Comparison of ENCODE assay signal across 11 cellular contexts in genomic region chr20:3925899-3926638, GRCh38. TPM values are rescaled to one million over a fixed set of nuclear protein-coding genes. Genes with fewer than 3 reads are reported as not detected.
DNase-seq lines count a peak whose midpoint lies in the region; ATAC-seq and TF ChIP-seq lines count a peak whose summit lies in the region.
"Had no signal": no experiment of that assay in that cellular context is flagged by ENCODE, and none has a peak within 500 bp of the region (broad histone marks: within the 10 kb centered on the region; RNA-seq: fewer than 3 reads in every experiment).

No MANE protein-coding gene starts in this region.

- H4K20me1 ChIP-seq in neural progenitor cell (ENCODE audit: low read depth), result peaks cover 73% of the 10 kb centered on the region

- H3K27ac Mint-ChIP-seq in neural progenitor cell, result peak overlapping the region; percentile 72

- H3K9ac ChIP-seq in neural progenitor cell, result no peak overlapping the region

- peaks cover 17% of the 10 kb centered on the region for H3K27me3 Mint-ChIP-seq in neural progenitor cell (ENCODE audit: insufficient read depth, low read depth)

- no peaks in the 10 kb centered on the region for H3K36me3 ChIP-seq in neural progenitor cell

- H3K9me3 ChIP-seq in neural progenitor cell (ENCODE audit: low read depth), result no peaks in the 10 kb centered on the region

- H3K4me3 Mint-ChIP-seq in neural progenitor cell, result peak overlapping the region; percentile 21

- H3K27me3 ChIP-seq in HL-60 (ENCODE audit: insufficient read depth, poor library complexity, severe bottlenecking), result no peaks in the 10 kb centered on the region
- H3K27me3 ChIP-seq in neural progenitor cell, result no peaks in the 10 kb centered on the region

- no peaks in the 10 kb centered on the region for H3K9me3 Mint-ChIP-seq in neural progenitor cell

- H3K4me2 ChIP-seq in neural progenitor cell, result no peak overlapping the region

- intact Hi-C loops in Right ventricle myocardium inferior (cut with DNase I), result no loop called here

- DNase-seq in SIG-M5 treated with dmso at 0.1 percent for 504 hours (lab: John Stamatoyannopoulos, UW; ENCODE audit: unreplicated experiment) (peak; percentile 38), SIG-M5 (lab: John Stamatoyannopoulos, UW) (no peak), HL-60 (ENCODE audit: low read depth in 1 of 2, low spot score in 1 of 2) (peak; percentile 39 to 55), neural progenitor cell (ENCODE audit: low spot score) (no peak), left lobe of liver (ENCODE audit: low spot score) (no peak), Right ventricle myocardium inferior (ENCODE audit: missing footprints) (no peak)
- DNase-seq in stimulated activated CD4-positive, alpha-beta T cell treated with anti-CD3 and anti-CD28 coated beads, Interleukin-2, amount 100 ng/mL, for 24 hours, result no peak
- DNase-seq: activated T-cell treated with anti-CD3 and anti-CD28 coated beads for 4 hours; central memory CD4-positive, alpha-beta T cell; NCI-H1417 treated with DMSO at 0.1 percent for 48 hours had no signal

- peaks cover 34% of the 10 kb centered on the region for H3K4me1 Mint-ChIP-seq in neural progenitor cell

- H3K4me3 ChIP-seq in HL-60 (replicated peaks; ENCODE audit: insufficient read depth, low read length), result no peak overlapping the region
- no peak overlapping the region for H3K4me3 ChIP-seq in neural progenitor cell

- peaks cover 31% of the 10 kb centered on the region for H3K36me3 Mint-ChIP-seq in neural progenitor cell

- ATAC-seq in left lobe of liver, result no peak
- ATAC-seq in Right ventricle myocardium inferior, result no peak

- no peak overlapping the region for H2AFZ ChIP-seq in neural progenitor cell (replicated peaks)

- peaks cover 39% of the 10 kb centered on the region for H3F3A ChIP-seq in neural progenitor cell (ENCODE audit: low read depth)

- peak overlapping the region; percentile 46 for H3K27ac ChIP-seq in HL-60 (replicated peaks)
- peak overlapping the region; percentile 34 for H3K27ac ChIP-seq in angular gyrus (ENCODE audit: low read depth, low read length)
- H3K27ac ChIP-seq in neural progenitor cell, result peak overlapping the region; percentile 70

- TF ChIP-seq CTCF in HL-60 (IDR thresholded peaks at IDR 0.05; ENCODE audit: insufficient read depth, low read length) (no peak), neural progenitor cell (IDR thresholded peaks at IDR 0.05) (no peak)

- peaks cover 13% of the 10 kb centered on the region for H3K4me1 ChIP-seq in neural progenitor cell

- H3K79me2 ChIP-seq in neural progenitor cell (ENCODE audit: low read depth), result peaks cover 13% of the 10 kb centered on the region

RNA-seq across cellular contexts. Expression of gene PANK2, which starts 36.9 kb away (rescaled TPM):
- 55.7 and 60.7 TPM in 2 replicates for total RNA-seq in neural progenitor cell (ENCODE audit: low replicate concordance)
- total RNA-seq in left lobe of liver, result 14.7 TPM
- total RNA-seq in Right ventricle myocardium inferior, result 16.6 TPM

Comparison
In these comparisons a context has a peak if more than half of its experiments do, and no peak if none do; other contexts are left out.
1. DNase-seq: peak in SIG-M5 treated with dmso at 0.1 percent for 504 hours (single experiment) and HL-60 (2 of 2); none in SIG-M5 (single experiment), neural progenitor cell (single experiment), left lobe of liver (single experiment), Right ventricle myocardium inferior (single experiment) and stimulated activated CD4-positive, alpha-beta T cell treated with anti-CD3 and anti-CD28 coated beads, Interleukin-2, amount 100 ng/mL, for 24 hours (0 of 2).
2. Peak in every context shown above with its lines, with median percentiles within 50 percentile points of each other: H3K27ac ChIP-seq.